In the genomic region with DNA sequence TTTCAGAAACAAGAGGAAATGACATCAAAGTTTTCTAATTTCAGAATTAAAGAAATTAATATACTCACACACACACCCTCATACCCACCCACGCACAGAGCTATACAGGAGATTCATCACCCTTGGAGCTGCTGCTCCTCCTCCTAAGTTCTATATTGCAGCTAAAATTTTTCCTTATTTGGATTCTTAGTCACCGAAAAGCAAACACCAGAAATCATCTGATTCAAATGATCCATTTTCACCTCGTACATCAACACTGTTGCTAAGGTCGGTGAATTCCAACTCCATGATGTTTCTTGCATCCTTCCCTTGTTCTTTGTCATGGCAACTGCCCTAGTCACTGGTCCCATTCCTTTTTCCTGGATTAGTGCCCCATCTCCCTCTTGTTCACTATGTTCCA, we compare ENCODE assay signal across 17 cellular contexts.
A peak's percentile ranks its signal among the peaks of the same experiment; 100 is the strongest.
DNase-seq lines count a peak whose midpoint lies in the region; ATAC-seq and TF ChIP-seq lines count a peak whose summit lies in the region.
"Had no signal": no experiment of that assay in that cellular context is flagged by ENCODE, and none has a peak within 500 bp of the region (broad histone marks: within the 10 kb centered on the region; RNA-seq: fewer than 3 reads in every experiment).

No MANE protein-coding gene starts in this region.

- intact Hi-C loops in adrenal gland (cut with DNase I) = no loop called here

- H3K36me3 ChIP-seq in ACC112 (ENCODE audit: insufficient read depth, low read length) = no peaks in the 10 kb centered on the region
- H3K36me3 ChIP-seq in adrenal gland (replicated peaks in 1 of 2) = no peaks in the 10 kb centered on the region
- H3K36me3 ChIP-seq: upper lobe of left lung, WERI-Rb-1 had no signal

- TF ChIP-seq CTCF in adrenal gland (IDR thresholded peaks at IDR 0.05) = no peak

- H3K27ac ChIP-seq in ACC112 (ENCODE audit: low read depth, low read length) (peak overlapping the region; percentile 65), adrenal gland (no peak overlapping the region)
- H3K27ac ChIP-seq: upper lobe of left lung, WERI-Rb-1 had no signal

- no peak for TF ChIP-seq POLR2A in adrenal gland (IDR thresholded peaks at IDR 0.05)

- DNase-seq in ELR (ENCODE audit: low read depth) = peak; percentile 30
- peak; percentile 2 for DNase-seq in T1000 (lab: John Stamatoyannopoulos, UW)
- DNase-seq in fibroblast of peridontal ligament (ENCODE audit: extremely low read depth) = peak; percentile 78
- no peak for DNase-seq in stimulated activated CD4-positive, alpha-beta T cell treated with anti-CD3 and anti-CD28 coated beads, Interleukin-15, amount 100 ng/mL, for 24 hours
- no peak for DNase-seq in adrenal gland
- DNase-seq in NCI-H774 (lab: John Stamatoyannopoulos, UW) = no peak
- DNase-seq: activated CD8-positive, alpha-beta T cell treated with anti-CD3 and anti-CD28 coated beads, Interleukin-2, amount 10 ng/mL, durations not matched to agents 7 days and 5 days; naive thymus-derived CD8-positive, alpha-beta T cell; NCI-H2029; NCI-H526 treated with DMSO at 0.1 percent for 48 hours; stimulated activated CD4-positive, alpha-beta T cell treated with anti-CD3 and anti-CD28 coated beads, Interleukin-12 subunit alpha, Interleukin-12 subunit beta, amount 100 ng/mL, for 4 hours; stimulated activated naive CD4-positive, alpha-beta T cell treated with Interleukin-2 at 50 U/mL for 16 hours; SW 1271; upper lobe of left lung; WERI-Rb-1 had no signal

- H3K4me1 ChIP-seq in ACC112 (ENCODE audit: control insufficient read depth, insufficient read depth, low read length, unreplicated experiment) = peaks cover 6% of the 10 kb centered on the region
- no peaks in the 10 kb centered on the region for H3K4me1 ChIP-seq in adrenal gland (replicated peaks in 1 of 2)
- H3K4me1 ChIP-seq: upper lobe of left lung had no signal

- H3K4me3 ChIP-seq in ACC112 (ENCODE audit: low read depth, low read length) (no peak overlapping the region), adrenal gland (no peak overlapping the region)
- H3K4me3 ChIP-seq: upper lobe of left lung had no signal

- H3K27me3 ChIP-seq in ACC112 (ENCODE audit: insufficient read depth, low read length) = 0 out of 2 replicates have a peak, but pooled peaks cover 3% of the 10 kb centered on the region
- no peaks in the 10 kb centered on the region for H3K27me3 ChIP-seq in adrenal gland
- H3K27me3 ChIP-seq: upper lobe of left lung had no signal

- H3K9me3 ChIP-seq in adrenal gland (replicated peaks in 1 of 3) = no peaks in the 10 kb centered on the region
- H3K9me3 ChIP-seq: upper lobe of left lung had no signal

- ATAC-seq in HG02588 (IDR thresholded peaks at IDR 0.05; ENCODE audit: unreplicated experiment) = no peak
- ATAC-seq: activated CD8-positive, alpha-beta T cell treated with anti-CD3 and anti-CD28 coated beads, Interleukin-2, amount 10 ng/mL, durations not matched to agents 7 days and 5 days; naive thymus-derived CD8-positive, alpha-beta T cell had no signal

- 65 to 82% (median 75%) methylated on average over 4 of the region's 4 CpGs for WGBS in adrenal gland, 4 donors

- no peak overlapping the region for H2AFZ ChIP-seq in ACC112 (ENCODE audit: low read length, unreplicated experiment)

- H3K79me2 ChIP-seq in ACC112 (ENCODE audit: control insufficient read depth, insufficient read depth, low read length, unreplicated experiment) = no peaks in the 10 kb centered on the region

Comparison
In these comparisons a context has a peak if more than half of its experiments do, and no peak if none do; other contexts are left out.
1. DNase-seq: peak in ELR (single experiment), T1000 (single experiment) and fibroblast of peridontal ligament (single experiment); none in stimulated activated CD4-positive, alpha-beta T cell treated with anti-CD3 and anti-CD28 coated beads, Interleukin-15, amount 100 ng/mL, for 24 hours (single experiment), adrenal gland (0 of 7) and NCI-H774 (single experiment).